In the genomic region with DNA sequence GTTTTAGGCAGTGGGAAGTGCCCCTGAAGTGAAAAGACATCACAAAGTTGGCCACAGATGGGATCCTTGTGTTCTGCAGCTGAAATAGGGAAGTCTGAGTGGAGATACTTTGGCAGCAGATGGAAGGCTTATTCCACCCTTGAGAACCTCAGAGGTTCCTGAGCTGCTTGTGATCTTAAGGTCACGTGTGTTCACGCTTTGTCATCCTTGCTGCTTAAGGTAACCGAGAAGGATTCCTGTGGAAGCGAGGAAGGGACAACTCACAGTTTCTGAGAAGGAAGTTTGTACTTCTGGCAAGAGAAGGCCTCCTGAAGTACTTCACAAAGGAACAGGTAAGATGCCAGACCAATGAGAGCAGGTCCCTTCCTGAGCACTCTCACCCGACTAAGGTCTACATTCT, we compare ENCODE assay signal across 1 cellular context.
TF ChIP-seq lines count a peak whose summit lies in the region.

No MANE protein-coding gene starts in this region.

TF ChIP-seq in A549, 52 proteins besides CTCF, POLR2A, EP300 and RAD21 (continued from another document):
- TF ChIP-seq CBX2 (IDR thresholded peaks at IDR 0.05; ENCODE audit: borderline replicate concordance, low read depth), result no peak
- no peak for TF ChIP-seq FOSL2 (IDR thresholded peaks at IDR 0.05)
- TF ChIP-seq FOSL2 (CRISPR knock-in tag; IDR thresholded peaks at IDR 0.05), result no peak
- TF ChIP-seq, protein P1, sequence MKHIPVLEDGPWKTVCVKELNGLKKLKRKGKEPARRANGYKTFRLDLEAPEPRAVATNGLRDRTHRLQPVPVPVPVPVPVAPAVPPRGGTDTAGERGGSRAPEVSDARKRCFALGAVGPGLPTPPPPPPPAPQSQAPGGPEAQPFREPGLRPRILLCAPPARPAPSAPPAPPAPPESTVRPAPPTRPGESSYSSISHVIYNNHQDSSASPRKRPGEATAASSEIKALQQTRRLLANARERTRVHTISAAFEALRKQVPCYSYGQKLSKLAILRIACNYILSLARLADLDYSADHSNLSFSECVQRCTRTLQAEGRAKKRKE (CRISPR knock-in tag; IDR thresholded peaks at IDR 0.05; ENCODE audit: low read depth), result no peak
- TF ChIP-seq, protein P2, sequence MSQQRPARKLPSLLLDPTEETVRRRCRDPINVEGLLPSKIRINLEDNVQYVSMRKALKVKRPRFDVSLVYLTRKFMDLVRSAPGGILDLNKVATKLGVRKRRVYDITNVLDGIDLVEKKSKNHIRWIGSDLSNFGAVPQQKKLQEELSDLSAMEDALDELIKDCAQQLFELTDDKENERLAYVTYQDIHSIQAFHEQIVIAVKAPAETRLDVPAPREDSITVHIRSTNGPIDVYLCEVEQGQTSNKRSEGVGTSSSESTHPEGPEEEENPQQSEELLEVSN (IDR thresholded peaks at IDR 0.05; ENCODE audit: borderline replicate concordance, low read depth), result no peak
- TF ChIP-seq RNF2 (IDR thresholded peaks at IDR 0.05; ENCODE audit: borderline replicate concordance, low read depth), result no peak
- no peak for TF ChIP-seq JUN (IDR thresholded peaks at IDR 0.05)
